25 cellular contexts compared by ENCODE assay signal in genomic region chr6:34460796-34461507, GRCh38. TPM values are rescaled to one million over a fixed set of nuclear protein-coding genes. Genes with fewer than 3 reads are reported as not detected.
A peak's percentile ranks its signal among the peaks of the same experiment; 100 is the strongest.
DNase-seq lines count a peak whose midpoint lies in the region; FAIRE-seq and TF ChIP-seq lines count a peak whose summit lies in the region.
"Had no signal": no experiment of that assay in that cellular context is flagged by ENCODE, and none has a peak within 500 bp of the region (broad histone marks: within the 10 kb centered on the region; RNA-seq: fewer than 3 reads in every experiment).

No MANE protein-coding gene starts in this region.

- POLR2A ChIA-PET in HEK293 (lab: Yijun Ruan, JAX), result interaction anchor here (0.5 to 1.5 kb wide), 2 partner anchors 16 to 35 kb away, joined by 3 to 5 read pairs; no protein-coding TSS in a partner anchor

- no peaks in the 10 kb centered on the region for H4K20me1 ChIP-seq in keratinocyte (ENCODE audit: control insufficient read depth, extremely low read depth, insufficient read depth, low read length)

- no peaks in the 10 kb centered on the region for H3K9me1 ChIP-seq in keratinocyte (ENCODE audit: control insufficient read depth, extremely low read depth, insufficient read depth, low read length)

- H3K9me3 ChIP-seq in HEK293 (ENCODE audit: control insufficient read depth, insufficient read depth, low read depth, low read length), result no peaks in the 10 kb centered on the region
- H3K9me3 ChIP-seq in adrenal gland (replicated peaks in 1 of 3), result no peaks in the 10 kb centered on the region
- no peaks in the 10 kb centered on the region for H3K9me3 ChIP-seq in keratinocyte (ENCODE audit: control insufficient read depth, low read depth, low read length)
- H3K9me3 ChIP-seq: heart left ventricle, psoas muscle, transverse colon had no signal

- H3K4me3 ChIP-seq in HEK293 (ENCODE audit: low read depth, low read length), result no peak overlapping the region
- no peak overlapping the region for H3K4me3 ChIP-seq in adrenal gland
- H3K4me3 ChIP-seq in keratinocyte (ENCODE audit: control insufficient read depth in 2 of 3, extremely low read depth in 1 of 3, insufficient read depth in 2 of 3, low read depth in 1 of 3, low read length in 3 of 3), result no peak overlapping the region
- H3K4me3 ChIP-seq: GM12878, heart left ventricle, psoas muscle, transverse colon had no signal

- no peak overlapping the region for H3K4me2 ChIP-seq in keratinocyte (ENCODE audit: control insufficient read depth, extremely low read depth, insufficient read depth, low read depth, low read length)

- DNase-seq in EH (ENCODE audit: low read depth) (peak; percentile 27), adrenal gland (peak; percentile 40 to 91 (median 85)), keratinocyte (ENCODE audit: low read depth, low spot score) (peak; percentile 19), NCI-H526 treated with DMSO at 0.1 percent for 48 hours (lab: John Stamatoyannopoulos, UW) (no peak), islet precursor cell (no peak), GM19238 (ENCODE audit: insufficient read length, low spot score) (no peak)
- no peak for DNase-seq in activated CD4-positive, alpha-beta T cell treated with anti-CD3 and anti-CD28 coated beads, Interleukin-2, amount 50 U/mL, for 4 hours
- DNase-seq: activated CD4-positive, alpha-beta T cell treated with anti-CD3 and anti-CD28 coated beads for 36 hours; activated naive CD4-positive, alpha-beta T cell treated with anti-CD3 and anti-CD28 coated beads for 36 hours; activated T-cell treated with anti-CD3 and anti-CD28 coated beads, Interleukin-2, amount 50 U/mL, for 4 hours; amygdala; CD8-positive, alpha-beta T cell; DMS79; heart left ventricle; IMR-90; left cardiac atrium; MM.1S; naive B cell; NCI-H1436; NCI-H510A; psoas muscle; transverse colon had no signal

- H2AFZ ChIP-seq in keratinocyte (ENCODE audit: control insufficient read depth, low read length), result no peak overlapping the region

- no peaks in the 10 kb centered on the region for H3K79me2 ChIP-seq in keratinocyte (ENCODE audit: control insufficient read depth, insufficient read depth, low read length)

- dilution Hi-C loops in keratinocyte (cut with MboI; ENCODE audit: extremely low pct_ligation_motif_present, low sequenced_read_pairs), result no loop called here

- no peak for FAIRE-seq in keratinocyte (lab: Jason Lieb, UNC)
- FAIRE-seq: GM12878 had no signal

- H3K9ac ChIP-seq in keratinocyte (ENCODE audit: control insufficient read depth, extremely low read depth, insufficient read depth, low read length), result no peak overlapping the region

- TF ChIP-seq CTCF in HEK293 (tag by site-specific recombination; IDR thresholded peaks at IDR 0.05), result no peak
- TF ChIP-seq CTCF in adrenal gland (IDR thresholded peaks at IDR 0.05), result no peak
- no peak for TF ChIP-seq CTCF in keratinocyte (optimal IDR thresholded peaks at IDR 0.05 in 1 of 3, IDR thresholded peaks at IDR 0.05 in 1 of 3, conservative IDR thresholded peaks at IDR 0.05 in 1 of 3; ENCODE audit: extremely low read depth in 1 of 3, insufficient read depth in 2 of 3, low read length in 3 of 3)

- WGBS in adrenal gland, 4 donors, result 44 to 64% (median 52%) methylated on average over 4 to 5 of the region's 5 CpGs

- H3K27me3 ChIP-seq in adrenal gland (no peaks in the 10 kb centered on the region), keratinocyte (ENCODE audit: control insufficient read depth, extremely low read depth, insufficient read depth, low read length) (peaks cover 11% of the 10 kb centered on the region)

- intact Hi-C loops in adrenal gland (cut with DNase I), result loop anchor here (10.0 kb wide), 1 partner anchor 134 kb away; no protein-coding TSS in a partner anchor

- no peaks in the 10 kb centered on the region for H3K36me3 ChIP-seq in HEK293 (ENCODE audit: control insufficient read depth in 2 of 2, insufficient read depth in 1 of 2, low read length in 2 of 2)
- H3K36me3 ChIP-seq in adrenal gland (replicated peaks in 1 of 2), result no peaks in the 10 kb centered on the region
- H3K36me3 ChIP-seq in keratinocyte (ENCODE audit: control insufficient read depth in 2 of 2, extremely low read depth in 1 of 2, insufficient read depth in 2 of 2, low read length in 2 of 2), result no peaks in the 10 kb centered on the region
- H3K36me3 ChIP-seq: heart left ventricle, transverse colon had no signal

- no peaks in the 10 kb centered on the region for H3K4me1 ChIP-seq in HEK293 (ENCODE audit: control insufficient read depth, insufficient read depth, low read length)
- H3K4me1 ChIP-seq in adrenal gland (replicated peaks in 1 of 2), result peaks cover 4 to 18% of the 10 kb centered on the region in 2 donors
- H3K4me1 ChIP-seq in keratinocyte (ENCODE audit: control insufficient read depth, extremely low read depth, insufficient read depth, low read length), result peaks cover 9% of the 10 kb centered on the region
- H3K4me1 ChIP-seq: psoas muscle had no signal

- TF ChIP-seq POLR2A in adrenal gland (IDR thresholded peaks at IDR 0.05), result no peak

- CTCF ChIA-PET in HEK293 (lab: Yijun Ruan, JAX), result interaction anchor here (0.5 to 5.5 kb wide), 25 partner anchors 7 to 265 kb away, joined by 3 to 138 read pairs (median 4); partner anchors contain the start of gene SMIM29

- H3K27ac ChIP-seq in HEK293 (ENCODE audit: extremely low read depth, low read depth, low read length) (no peak overlapping the region), adrenal gland (peak overlapping the region in 3 of 5 donors; percentile 65 to 85 (median 65)), keratinocyte (ENCODE audit: control insufficient read depth, insufficient read depth, low read length) (no peak overlapping the region)
- H3K27ac ChIP-seq: heart left ventricle, psoas muscle, transverse colon had no signal

TF ChIP-seq in HEK293, 187 proteins besides CTCF, POLR2A, EP300 and RAD21:
- TF ChIP-seq ZNF146 (tag by site-specific recombination; IDR thresholded peaks at IDR 0.05) (no peak), ZNF561 (tag by site-specific recombination; IDR thresholded peaks at IDR 0.05; ENCODE audit: borderline replicate concordance) (no peak), ZNF600 (tag by site-specific recombination; IDR thresholded peaks at IDR 0.05) (0 out of 2 replicates have a peak, but pooled peaks have one; percentile 29), FEZF1 (tag by site-specific recombination; IDR thresholded peaks at IDR 0.05) (no peak), ZNF768 (tag by site-specific recombination; IDR thresholded peaks at IDR 0.05) (0 out of 2 replicates have a peak, but pooled peaks have one; percentile 76)

RNA-seq across cellular contexts. Expression of gene PACSIN1, which starts 4.9 kb away (rescaled TPM):
- 1 to 10 TPM in 3 of 8 donors, under 1 TPM in 4, not detected in 1; 0.19 to 2.9 (median 0.68) TPM for total RNA-seq in adrenal gland
- polyA plus RNA-seq in adrenal gland, result 1 to 10 TPM in 1 of 3 donors, under 1 TPM in 2; 0.68 to 1.0 (median 0.77) TPM
- not detected in 3 replicates for polyA plus RNA-seq in keratinocyte
- polyA plus RNA-seq in keratinocyte (2011; ENCODE audit: low read depth), result not detected
- polyA plus RNA-seq in keratinocyte (2011; cell fraction: cytosol; rRNA removed), result not detected in 2 replicates
- not detected in 2 replicates for polyA plus RNA-seq in keratinocyte (2011; cell fraction: nucleus; rRNA removed)
- 0.03 TPM in 1 of 2 replicates, not detected in the other for polyA plus RNA-seq in keratinocyte (2012; ENCODE audit: low replicate concordance)
- not detected in 3 replicates for polyA minus RNA-seq in keratinocyte
- not detected for polyA minus RNA-seq in keratinocyte (2011; cell fraction: cytosol; rRNA and poly(A)+ RNA removed)
- not detected in 2 replicates for polyA minus RNA-seq in keratinocyte (2011; cell fraction: nucleus; rRNA and poly(A)+ RNA removed)
- total RNA-seq: IMR-90, RPMI7951 had no signal

RNA-seq across cellular contexts. Expression of gene RPS10, which starts 35.1 kb away (rescaled TPM):
- 1,000 to 10,000 TPM; 1,048 to 3,093 (median 1,795) TPM for total RNA-seq in adrenal gland
- polyA plus RNA-seq in adrenal gland (1,000 to 10,000 TPM in 2 of 3 donors, 100 to 1,000 TPM in 1; 937 to 2,565 (median 2,238) TPM), keratinocyte (2,818 to 3,877 TPM (median 3,767 TPM) in 3 replicates)
- polyA plus RNA-seq in keratinocyte (2011; ENCODE audit: low read depth), result 257 TPM
- 4,155 and 5,101 TPM in 2 replicates for polyA plus RNA-seq in keratinocyte (2011; cell fraction: cytosol; rRNA removed)
- polyA plus RNA-seq in keratinocyte (2011; cell fraction: nucleus; rRNA removed), result 1,247 and 1,439 TPM in 2 replicates
- 2,602 and 3,258 TPM in 2 replicates for polyA plus RNA-seq in keratinocyte (2012; ENCODE audit: low replicate concordance)
- 1,516 to 2,301 TPM (median 2,149 TPM) in 3 replicates for polyA minus RNA-seq in keratinocyte
- polyA minus RNA-seq in keratinocyte (2011; cell fraction: cytosol; rRNA and poly(A)+ RNA removed), result 1,259 TPM
- polyA minus RNA-seq in keratinocyte (2011; cell fraction: nucleus; rRNA and poly(A)+ RNA removed), result 176 and 189 TPM in 2 replicates

Comparison
In these comparisons a context has a peak if more than half of its experiments do, and no peak if none do; other contexts are left out.
1. DNase-seq: peak in EH (single experiment), adrenal gland (7 of 7) and keratinocyte (single experiment); none in activated CD4-positive, alpha-beta T cell treated with anti-CD3 and anti-CD28 coated beads, Interleukin-2, amount 50 U/mL, for 4 hours (0 of 2), NCI-H526 treated with DMSO at 0.1 percent for 48 hours (single experiment), islet precursor cell (single experiment) and GM19238 (single experiment).
2. H3K27ac ChIP-seq: peak in adrenal gland (3 of 5); none in HEK293 (single experiment) and keratinocyte (single experiment).